In genomic region chr7:80346704-80347103, GRCh38 we compare ENCODE assay signal across 14 cellular contexts.
A peak's percentile ranks its signal among the peaks of the same experiment; 100 is the strongest.
DNase-seq lines count a peak whose midpoint lies in the region; ATAC-seq, FAIRE-seq and TF ChIP-seq lines count a peak whose summit lies in the region.
"Had no signal": no experiment of that assay in that cellular context is flagged by ENCODE, and none has a peak within 500 bp of the region (broad histone marks: within the 10 kb centered on the region; RNA-seq: fewer than 3 reads in every experiment).

No MANE protein-coding gene starts in this region.

- no peaks in the 10 kb centered on the region for H3K9me3 Mint-ChIP-seq in WTC11

- no peak overlapping the region for H3K27ac Mint-ChIP-seq in WTC11

- ATAC-seq in WTC11 (no peak), GM21367 (IDR thresholded peaks at IDR 0.05; ENCODE audit: unreplicated experiment) (no peak)

- DNase-seq in A172 (ENCODE audit: low spot score) (peak; percentile 71), H54 (ENCODE audit: insufficient read length, low spot score) (peak; percentile 14), astrocyte of the cerebellum (ENCODE audit: low read depth) (peak; percentile 32), iris pigment epithelial cell (ENCODE audit: low read depth) (peak; percentile 71), WTC11 (ENCODE audit: low spot score) (no peak), NCI-H2171 treated with DMSO at 0.1 percent for 48 hours (lab: John Stamatoyannopoulos, UW) (no peak), esophagus squamous epithelium (lab: John Stamatoyannopoulos, UW) (no peak)
- DNase-seq: cerebellar nuclear complex; MV-4-11; NCI-H446; stimulated activated CD8-positive, alpha-beta memory T cell treated with anti-CD3 and anti-CD28 coated beads, Interleukin-4, amount 100 ng/mL, for 48 hours had no signal

- POLR2A ChIA-PET in WTC11 (lab: Charles Lee) = no interaction called here

- H3K4me1 Mint-ChIP-seq in WTC11 = no peaks in the 10 kb centered on the region

- TF ChIP-seq CTCF in astrocyte of the cerebellum (IDR thresholded peaks at IDR 0.05; ENCODE audit: low read depth, low read length, missing control alignments) = no peak
- no peak for TF ChIP-seq CTCF in WTC11 (IDR thresholded peaks at IDR 0.05)
- no peak for TF ChIP-seq CTCF in esophagus squamous epithelium (IDR thresholded peaks at IDR 0.05)

- no peak overlapping the region for H3K4me3 Mint-ChIP-seq in WTC11

- H3K27me3 ChIP-seq in esophagus squamous epithelium = no peaks in the 10 kb centered on the region
- H3K27me3 ChIP-seq: BLaER1 had no signal

- TF ChIP-seq POLR2A in H54 (IDR thresholded peaks at IDR 0.05; ENCODE audit: low read depth, low read length) = no peak
- no peak for TF ChIP-seq POLR2A in esophagus squamous epithelium (IDR thresholded peaks at IDR 0.05)

- FAIRE-seq in H54 (lab: Jason Lieb, UNC) = peak; percentile 97
- FAIRE-seq: G401.6 had no signal

- H3K4me3 ChIP-seq in astrocyte of the cerebellum (ENCODE audit: low read depth, low read length) = no peak overlapping the region
- H3K4me3 ChIP-seq in esophagus squamous epithelium = no peak overlapping the region
- H3K4me3 ChIP-seq: BLaER1 had no signal

- H3K9me3 ChIP-seq in esophagus squamous epithelium = no peaks in the 10 kb centered on the region
- H3K9me3 ChIP-seq: BLaER1 had no signal

- H3K36me3 ChIP-seq in esophagus squamous epithelium = no peaks in the 10 kb centered on the region
- H3K36me3 ChIP-seq: BLaER1 had no signal

- CTCF ChIA-PET in WTC11 (lab: Charles Lee) = no interaction called here

- intact Hi-C loops in esophagus squamous epithelium (cut with DNase I) = no loop called here

- no peaks in the 10 kb centered on the region for H3K27me3 Mint-ChIP-seq in WTC11 (ENCODE audit: low read depth)

- peak overlapping the region in 2 of 4 donors; percentile 11 to 41 for H3K27ac ChIP-seq in esophagus squamous epithelium
- H3K27ac ChIP-seq: BLaER1 had no signal

- peaks cover 0 to 12% (median 10%) of the 10 kb centered on the region in 3 donors for H3K4me1 ChIP-seq in esophagus squamous epithelium
- H3K4me1 ChIP-seq: BLaER1 had no signal

- 16 to 20% methylated on average over 3 of the region's 3 CpGs for WGBS in esophagus squamous epithelium, 2 donors

- in situ Hi-C loops in astrocyte of the cerebellum (cut with HindIII; ENCODE audit: low sequenced_read_pairs) = no loop called here

- no peaks in the 10 kb centered on the region for H3K36me3 Mint-ChIP-seq in WTC11

TF ChIP-seq in WTC11, 78 proteins besides CTCF, POLR2A, EP300 and RAD21:
- TF ChIP-seq ZNF423 (CRISPR knock-in tag; IDR thresholded peaks at IDR 0.05) = no peak
- no peak for TF ChIP-seq ZBTB21 (CRISPR knock-in tag; IDR thresholded peaks at IDR 0.05; ENCODE audit: borderline replicate concordance)
- TF ChIP-seq ZNF532 (CRISPR knock-in tag; IDR thresholded peaks at IDR 0.05; ENCODE audit: borderline replicate concordance) = no peak
- TF ChIP-seq ZNF138 (CRISPR knock-in tag; conservative IDR thresholded peaks at IDR 0.05) = no peak
- TF ChIP-seq MLX (CRISPR knock-in tag; IDR thresholded peaks at IDR 0.05) = no peak
- no peak for TF ChIP-seq PRRX2 (CRISPR knock-in tag; IDR thresholded peaks at IDR 0.05)
- no peak for TF ChIP-seq STAT6 (CRISPR knock-in tag; conservative IDR thresholded peaks at IDR 0.05; ENCODE audit: low read depth)
- TF ChIP-seq MAX (CRISPR knock-in tag; IDR thresholded peaks at IDR 0.05) = no peak
- TF ChIP-seq MYBL2 (CRISPR knock-in tag; IDR thresholded peaks at IDR 0.05) = no peak
- no peak for TF ChIP-seq TEAD1 (CRISPR knock-in tag; IDR thresholded peaks at IDR 0.05)
- TF ChIP-seq EMX1 (CRISPR knock-in tag; IDR thresholded peaks at IDR 0.05) = no peak
- TF ChIP-seq SP1 (CRISPR knock-in tag; conservative IDR thresholded peaks at IDR 0.05) = no peak
- TF ChIP-seq E2F5 (CRISPR knock-in tag; IDR thresholded peaks at IDR 0.05) = no peak
- TF ChIP-seq FOXK1 (CRISPR knock-in tag; IDR thresholded peaks at IDR 0.05) = no peak
- no peak for TF ChIP-seq MXD4 (CRISPR knock-in tag; IDR thresholded peaks at IDR 0.05; ENCODE audit: borderline replicate concordance)
- no peak for TF ChIP-seq NFYB (CRISPR knock-in tag; conservative IDR thresholded peaks at IDR 0.05; ENCODE audit: low read depth)
- TF ChIP-seq JUN (CRISPR knock-in tag; IDR thresholded peaks at IDR 0.05) = no peak

Comparison
In these comparisons a context has a peak if more than half of its experiments do, and no peak if none do; other contexts are left out.
1. DNase-seq: peak in A172 (single experiment), H54 (single experiment), astrocyte of the cerebellum (single experiment) and iris pigment epithelial cell (single experiment); none in WTC11 (single experiment), NCI-H2171 treated with DMSO at 0.1 percent for 48 hours (single experiment) and esophagus squamous epithelium (single experiment).